In genomic region chr12:15862840-15863239, GRCh38 we compare ENCODE assay signal across 13 cellular contexts. TPM values are rescaled to one million over a fixed set of nuclear protein-coding genes. Genes with fewer than 3 reads are reported as not detected.
DNase-seq lines count a peak whose midpoint lies in the region; ATAC-seq and TF ChIP-seq lines count a peak whose summit lies in the region.
"Had no signal": no experiment of that assay in that cellular context is flagged by ENCODE, and none has a peak within 500 bp of the region (broad histone marks: within the 10 kb centered on the region; RNA-seq: fewer than 3 reads in every experiment).

No MANE protein-coding gene starts in this region.

- no CpG with 5 or more reads among the region's 1 CpG for WGBS in H9 (ENCODE audit: extremely low coverage, insufficient read length, low lambda C conversion rate)

- no peak overlapping the region for H3K56ac ChIP-seq in H9 (ENCODE audit: insufficient read length, low read depth, low read length)

- no peak overlapping the region for H3K27ac ChIP-seq in H9 (ENCODE audit: insufficient read length, low read depth, low read length)
- H3K27ac ChIP-seq: BLaER1 treated with 17β-estradiol and CSF1 and Interleukin-3, amounts not matched to agents 10 nM and 100 nM had no signal

- H2BK20ac ChIP-seq in H9 (ENCODE audit: low read depth, low read length, poor library complexity, severe bottlenecking): no peak overlapping the region

- H3K9me3 Mint-ChIP-seq in H9: no peaks in the 10 kb centered on the region
- H3K9me3 Mint-ChIP-seq: CD8-positive, alpha-beta T cell had no signal

- no peak overlapping the region for H3K4me2 ChIP-seq in H9 (ENCODE audit: insufficient read depth, insufficient read length, low read length)

- H2AK5ac ChIP-seq in H9 (ENCODE audit: insufficient read length, low read length): no peak overlapping the region

- intact Hi-C loops in mucosa of descending colon (cut with DNase I, micrococcal nuclease): no loop called here

- no peaks in the 10 kb centered on the region for H3K36me3 Mint-ChIP-seq in H9 (ENCODE audit: insufficient read depth in 1 of 3, low read depth in 3 of 3)
- H3K36me3 Mint-ChIP-seq: CD8-positive, alpha-beta T cell had no signal

- DNase-seq in H9 (no peak), left lobe of liver (ENCODE audit: low spot score) (no peak), mucosa of descending colon (no peak), NCI-H524 (lab: John Stamatoyannopoulos, UW) (no peak)
- DNase-seq: Calu3; CD8-positive, alpha-beta T cell; DMS79 treated with DMSO at 0.1 percent for 48 hours; GF-D8 had no signal

- no peak for TF ChIP-seq CTCF in H9 (conservative IDR thresholded peaks at IDR 0.05)
- TF ChIP-seq CTCF in mucosa of descending colon (IDR thresholded peaks at IDR 0.05): no peak

- H3K23me2 ChIP-seq in H9 (ENCODE audit: insufficient read length, low read depth, low read length, poor library complexity, severe bottlenecking): no peaks in the 10 kb centered on the region

- peak overlapping the region in 2 of 3 experiments; percentile 0 to 20; a peak in 1 of 7 replicates for H3K27ac Mint-ChIP-seq in H9
- H3K27ac Mint-ChIP-seq: B cell; CD8-positive, alpha-beta T cell had no signal

- H3K14ac ChIP-seq in H9 (ENCODE audit: insufficient read depth, low read length): no peak overlapping the region; the same call in 1 of the 2 replicates

- no peaks in the 10 kb centered on the region for H3K27me3 Mint-ChIP-seq in H9 (ENCODE audit: low read depth)
- H3K27me3 Mint-ChIP-seq: B cell had no signal

- H3K79me1 ChIP-seq in H9 (ENCODE audit: insufficient read depth, low read depth, low read length, poor library complexity, severe bottlenecking): no peaks in the 10 kb centered on the region

- no peak overlapping the region for H3K18ac ChIP-seq in H9 (ENCODE audit: insufficient read length, low read depth, low read length)

- no peak overlapping the region for H2AFZ ChIP-seq in H9 (ENCODE audit: low read length)

- H3K27me3 ChIP-seq in H9 (ENCODE audit: insufficient read depth, low read length): no peaks in the 10 kb centered on the region
- H3K27me3 ChIP-seq: BLaER1 treated with 17β-estradiol and CSF1 and Interleukin-3, amounts not matched to agents 10 nM and 100 nM had no signal

- ATAC-seq in left lobe of liver (peak; percentile 89), mucosa of descending colon (peak; percentile 67), GM21825 (IDR thresholded peaks at IDR 0.05; ENCODE audit: unreplicated experiment) (no peak), GM18861 (IDR thresholded peaks at IDR 0.05; ENCODE audit: unreplicated experiment) (no peak)
- ATAC-seq: CD8-positive, alpha-beta T cell had no signal

- no peak overlapping the region for H3K23ac ChIP-seq in H9 (ENCODE audit: insufficient read length, low read depth, low read length)

- no peak overlapping the region for H4K5ac ChIP-seq in H9 (ENCODE audit: insufficient read length, low read depth, low read length)

- H3K4me3 ChIP-seq in mucosa of descending colon: no peak overlapping the region
- H3K4me3 ChIP-seq: BLaER1 treated with 17β-estradiol and CSF1 and Interleukin-3, amounts not matched to agents 10 nM and 100 nM; HAP-1 had no signal

- H4K20me1 ChIP-seq in H9 (ENCODE audit: control insufficient read depth, insufficient read depth, insufficient read length): no peaks in the 10 kb centered on the region
- H4K20me1 ChIP-seq: BLaER1 treated with 17β-estradiol and CSF1 and Interleukin-3, amounts not matched to agents 10 nM and 100 nM had no signal

- no peak overlapping the region for H4K91ac ChIP-seq in H9 (ENCODE audit: insufficient read length, low read depth, low read length)

- no peak overlapping the region for H3K9ac ChIP-seq in H9 (ENCODE audit: extremely low read depth, insufficient read length, low read length)
- H3K9ac ChIP-seq: BLaER1 treated with 17β-estradiol and CSF1 and Interleukin-3, amounts not matched to agents 10 nM and 100 nM had no signal

- H3T11ph ChIP-seq in H9 (ENCODE audit: low read length): no peak overlapping the region

- H2BK15ac ChIP-seq in H9 (ENCODE audit: low read depth, low read length): no peak overlapping the region

- peaks cover 2% of the 10 kb centered on the region; the same call in 1 of the 2 replicates for H3K4me1 ChIP-seq in H9 (ENCODE audit: insufficient read depth, low read length)
- H3K4me1 ChIP-seq in mucosa of descending colon (ENCODE audit: low read depth): peaks cover 12% of the 10 kb centered on the region

- H3K36me3 ChIP-seq in mucosa of descending colon (ENCODE audit: low read depth): no peaks in the 10 kb centered on the region
- H3K36me3 ChIP-seq: BLaER1 treated with 17β-estradiol and CSF1 and Interleukin-3, amounts not matched to agents 10 nM and 100 nM; HAP-1 had no signal

- H2BK5ac ChIP-seq in H9 (ENCODE audit: insufficient read length, low read length): no peak overlapping the region

- peaks cover 20 to 27% of the 10 kb centered on the region in 2 experiments for H3K4me1 Mint-ChIP-seq in H9

- no peak overlapping the region for H3K4ac ChIP-seq in H9 (ENCODE audit: low read depth, low read length)

- no peak overlapping the region for H2BK12ac ChIP-seq in H9 (ENCODE audit: insufficient read length, low read depth, low read length)

- no peaks in the 10 kb centered on the region for H3K9me3 ChIP-seq in H9 (ENCODE audit: control insufficient read depth, low read depth, low read length)
- H3K9me3 ChIP-seq in mucosa of descending colon: no peaks in the 10 kb centered on the region

- no peak overlapping the region for H3K4me3 Mint-ChIP-seq in H9
- H3K4me3 Mint-ChIP-seq: B cell; CD8-positive, alpha-beta T cell had no signal

- H4K8ac ChIP-seq in H9 (replicated peaks; ENCODE audit: insufficient read length, low read depth, low read length): no peak overlapping the region

- H2BK120ac ChIP-seq in H9 (ENCODE audit: low read depth, low read length, poor library complexity, severe bottlenecking): no peak overlapping the region

- no peaks in the 10 kb centered on the region for H3K79me2 ChIP-seq in H9 (ENCODE audit: insufficient read depth, low read length)

RNA-seq across cellular contexts. Expression of gene STRAP, which starts 19.3 kb away (rescaled TPM):
- 210 and 218 TPM in 2 replicates for total RNA-seq in H9 (2021)
- total RNA-seq in left lobe of liver: 48.6 TPM
- 10 to 100 TPM; 50.5 to 86.5 (median 72.8) TPM for total RNA-seq in mucosa of descending colon

RNA-seq across cellular contexts. Expression of gene DERA, which starts 48.3 kb away (rescaled TPM):
- total RNA-seq in H9 (2021) (20.5 and 20.9 TPM in 2 replicates), left lobe of liver (38.4 TPM), mucosa of descending colon (10 to 100 TPM; 53.1 to 77.3 (median 74.3) TPM)

Comparison
In these comparisons a context has a peak if more than half of its experiments do, and no peak if none do; other contexts are left out.
1. ATAC-seq: peak in left lobe of liver (single experiment) and mucosa of descending colon (single experiment); none in GM21825 (single experiment) and GM18861 (single experiment).